ENCODE assay signal across 18 cellular contexts in genomic region chr11:102831709-102832492, GRCh38. TPM values are rescaled to one million over a fixed set of nuclear protein-coding genes. Genes with fewer than 3 reads are reported as not detected.
A peak's percentile ranks its signal among the peaks of the same experiment; 100 is the strongest.
DNase-seq lines count a peak whose midpoint lies in the region; ATAC-seq, FAIRE-seq and TF ChIP-seq lines count a peak whose summit lies in the region.
"Had no signal": no experiment of that assay in that cellular context is flagged by ENCODE, and none has a peak within 500 bp of the region (broad histone marks: within the 10 kb centered on the region; RNA-seq: fewer than 3 reads in every experiment).

No MANE protein-coding gene starts in this region.

- no peaks in the 10 kb centered on the region for H3K36me3 ChIP-seq in mesenchymal stem cell (ENCODE audit: control insufficient read depth in 1 of 2, insufficient read depth in 2 of 2, low read depth in 1 of 2, low read length in 2 of 2)
- no peaks in the 10 kb centered on the region for H3K36me3 ChIP-seq in neuronal stem cell (replicated peaks in 1 of 2; ENCODE audit: control insufficient read depth in 2 of 2, insufficient read depth in 2 of 2, low read length in 2 of 2)
- H3K36me3 ChIP-seq: BLaER1, thyroid gland had no signal

- H3K4me2 ChIP-seq in mesenchymal stem cell (ENCODE audit: low read length, poor library complexity, severe bottlenecking) (no peak overlapping the region), neuronal stem cell (ENCODE audit: insufficient read depth, low read length, poor library complexity, severe bottlenecking) (no peak overlapping the region)
- H3K4me2 ChIP-seq: BLaER1 had no signal

- H3K4me3 ChIP-seq in choroid plexus epithelial cell (ENCODE audit: low read depth, low read length) = peak overlapping the region; percentile 47
- H3K4me3 ChIP-seq in mesenchymal stem cell (ENCODE audit: insufficient read depth in 1 of 2, low read depth in 1 of 2, low read length in 2 of 2) = peak overlapping the region in 1 of 2 experiments; percentile 77
- no peak overlapping the region for H3K4me3 ChIP-seq in neuronal stem cell (ENCODE audit: low read length in 2 of 2)
- H3K4me3 ChIP-seq: BLaER1, thyroid gland had no signal

- no peak overlapping the region for H4K91ac ChIP-seq in mesenchymal stem cell (ENCODE audit: low read length)
- H4K91ac ChIP-seq in neuronal stem cell (ENCODE audit: low read depth, low read length, poor library complexity) = no peak overlapping the region

- no peak overlapping the region for H3K27ac Mint-ChIP-seq in stimulated activated naive CD8-positive, alpha-beta T cell treated with anti-CD3 and anti-CD28 coated beads, Interleukin-15, amount 100 ng/mL, for 72 hours
- H3K27ac Mint-ChIP-seq in natural killer cell treated with Interleukin-12 subunit alpha and Interleukin-12 subunit beta and Interleukin-15 and Interleukin-18, amount 100 ng/mL, for 72 hours = no peak overlapping the region

- no peak overlapping the region for H2AK5ac ChIP-seq in mesenchymal stem cell (ENCODE audit: low read length, severe bottlenecking)
- H2AK5ac ChIP-seq in neuronal stem cell (ENCODE audit: low read depth, low read length) = no peak overlapping the region

- H3K14ac ChIP-seq in mesenchymal stem cell (ENCODE audit: low read length in 2 of 2) (no peak overlapping the region), neuronal stem cell (ENCODE audit: low read length) (no peak overlapping the region)

- no peaks in the 10 kb centered on the region for H3K9me3 Mint-ChIP-seq in stimulated activated naive CD8-positive, alpha-beta T cell treated with anti-CD3 and anti-CD28 coated beads, Interleukin-15, amount 100 ng/mL, for 72 hours
- no peaks in the 10 kb centered on the region for H3K9me3 Mint-ChIP-seq in natural killer cell treated with Interleukin-12 subunit alpha and Interleukin-12 subunit beta and Interleukin-15 and Interleukin-18, amount 100 ng/mL, for 72 hours
- H3K9me3 Mint-ChIP-seq: activated T-cell treated with anti-CD3 and anti-CD28 coated beads, Interleukin-2, amount 50 U/mL, for 4 hours had no signal

- no peak for DNase-seq in stimulated activated naive CD8-positive, alpha-beta T cell treated with anti-CD3 and anti-CD28 coated beads, Interleukin-15, amount 100 ng/mL, for 72 hours
- DNase-seq in stimulated activated naive CD8-positive, alpha-beta T cell treated with anti-CD3 and anti-CD28 coated beads, Interleukin-15, Interleukin-2, amounts not matched to agents 100 U/mL and 50 U/mL, for 24 hours = no peak
- no peak for DNase-seq in choroid plexus epithelial cell (ENCODE audit: low read depth)
- no peak for DNase-seq in mesenchymal stem cell
- no peak for DNase-seq in GM10248 (ENCODE audit: extremely low spot score)
- no peak for DNase-seq in D721Med (ENCODE audit: insufficient read length, low spot score)
- no peak for DNase-seq in natural killer cell treated with Interleukin-12 subunit alpha and Interleukin-12 subunit beta and Interleukin-15 and Interleukin-18, amount 100 ng/mL, for 72 hours (ENCODE audit: low spot score)
- no peak for DNase-seq in neuronal stem cell (ENCODE audit: low spot score)
- DNase-seq: activated CD4-positive, CD25-positive, alpha-beta regulatory T cell treated with anti-CD3 and anti-CD28 coated beads, Interleukin-2, amount 50 U/mL, for 72 hours; activated T-cell treated with anti-CD3 and anti-CD28 coated beads, Interleukin-2, amount 50 U/mL, for 4 hours; GF-D8; mammary epithelial cell; NCI-H1048; NCI-H524 treated with DMSO at 0.1 percent for 48 hours had no signal

- 79% methylated on average over 21 of the region's 22 CpGs for WGBS in mesenchymal stem cell
- WGBS in neuronal stem cell (ENCODE audit: extremely low coverage in 2 of 2, insufficient read length in 2 of 2, insufficient replicate concordance in 1 of 2), 2 donors = no CpG with 5 or more reads among the region's 22 CpGs

- H3K27me3 ChIP-seq in mesenchymal stem cell (ENCODE audit: control insufficient read depth in 1 of 2, insufficient read depth in 1 of 2, low read length in 2 of 2) = no peaks in the 10 kb centered on the region
- no peaks in the 10 kb centered on the region for H3K27me3 ChIP-seq in neuronal stem cell (ENCODE audit: control insufficient read depth in 3 of 3, insufficient read depth in 3 of 3, low read depth in 1 of 3, low read length in 3 of 3)
- H3K27me3 ChIP-seq: BLaER1, thyroid gland had no signal

- H2BK5ac ChIP-seq in mesenchymal stem cell (ENCODE audit: low read depth, low read length, poor library complexity, severe bottlenecking) (no peak overlapping the region), neuronal stem cell (ENCODE audit: low read length) (no peak overlapping the region)

- no peaks in the 10 kb centered on the region for H3K36me3 Mint-ChIP-seq in natural killer cell treated with Interleukin-12 subunit alpha and Interleukin-12 subunit beta and Interleukin-15 and Interleukin-18, amount 100 ng/mL, for 72 hours

- peaks cover 44% of the 10 kb centered on the region for H3K27me3 Mint-ChIP-seq in stimulated activated naive CD8-positive, alpha-beta T cell treated with anti-CD3 and anti-CD28 coated beads, Interleukin-15, amount 100 ng/mL, for 72 hours
- peaks cover 15 to 37% of the 10 kb centered on the region in 2 donors for H3K27me3 Mint-ChIP-seq in natural killer cell treated with Interleukin-12 subunit alpha and Interleukin-12 subunit beta and Interleukin-15 and Interleukin-18, amount 100 ng/mL, for 72 hours

- H2BK12ac ChIP-seq in mesenchymal stem cell (ENCODE audit: low read length in 2 of 2) (no peak overlapping the region), neuronal stem cell (ENCODE audit: low read length) (no peak overlapping the region)

- POLR2A ChIA-PET in GM10248 (lab: Yijun Ruan, JAX) = no interaction called here

- H3K79me1 ChIP-seq in mesenchymal stem cell (replicated peaks; ENCODE audit: low read length, poor library complexity, severe bottlenecking) = no peaks in the 10 kb centered on the region
- H3K79me1 ChIP-seq in neuronal stem cell (ENCODE audit: low read depth, low read length) = no peaks in the 10 kb centered on the region

- no peak overlapping the region for H3K27ac ChIP-seq in mesenchymal stem cell (ENCODE audit: low read length, poor library complexity, severe bottlenecking)
- H3K27ac ChIP-seq in neuronal stem cell (replicated peaks; ENCODE audit: low read length) = no peak overlapping the region
- H3K27ac ChIP-seq: BLaER1, thyroid gland had no signal

- CTCF ChIA-PET in GM10248 (lab: Yijun Ruan, JAX) = interaction anchor here (1.0 to 1.3 kb wide), 3 partner anchors 102 to 112 kb away, joined by 3 to 4 read pairs (median 3); no protein-coding TSS in a partner anchor

- H3K4me1 ChIP-seq in mesenchymal stem cell (ENCODE audit: control insufficient read depth, insufficient read depth, low read depth, low read length) (no peaks in the 10 kb centered on the region), neuronal stem cell (ENCODE audit: control insufficient read depth in 2 of 2, insufficient read depth in 1 of 2, low read depth in 1 of 2, low read length in 2 of 2) (peaks cover 0 to 3% of the 10 kb centered on the region in 2 donors)
- H3K4me1 ChIP-seq: BLaER1, thyroid gland had no signal

- H3K4me3 Mint-ChIP-seq in stimulated activated naive CD8-positive, alpha-beta T cell treated with anti-CD3 and anti-CD28 coated beads, Interleukin-15, amount 100 ng/mL, for 72 hours = peak overlapping the region; percentile 27 to 55
- no peak overlapping the region for H3K4me3 Mint-ChIP-seq in natural killer cell treated with Interleukin-12 subunit alpha and Interleukin-12 subunit beta and Interleukin-15 and Interleukin-18, amount 100 ng/mL, for 72 hours
- H3K4me3 Mint-ChIP-seq: activated T-cell treated with anti-CD3 and anti-CD28 coated beads, Interleukin-2, amount 50 U/mL, for 4 hours had no signal

- peak; percentile 45 for ATAC-seq in stimulated activated naive CD8-positive, alpha-beta T cell treated with anti-CD3 and anti-CD28 coated beads, Interleukin-15, amount 100 ng/mL, for 72 hours
- no peak for ATAC-seq in stimulated activated naive CD8-positive, alpha-beta T cell treated with anti-CD3 and anti-CD28 coated beads, Interleukin-15, Interleukin-2, amounts not matched to agents 100 U/mL and 50 U/mL, for 24 hours
- ATAC-seq in natural killer cell treated with Interleukin-12 subunit alpha and Interleukin-12 subunit beta and Interleukin-15 and Interleukin-18, amount 100 ng/mL, for 72 hours = no peak
- ATAC-seq: activated T-cell treated with anti-CD3 and anti-CD28 coated beads, Interleukin-2, amount 50 U/mL, for 4 hours had no signal

- H2AFZ ChIP-seq in mesenchymal stem cell (ENCODE audit: low read depth, low read length) (no peak overlapping the region), neuronal stem cell (ENCODE audit: low read length) (no peak overlapping the region)

- H4K8ac ChIP-seq in mesenchymal stem cell (ENCODE audit: low read length) (no peak overlapping the region), neuronal stem cell (ENCODE audit: low read depth, low read length) (no peak overlapping the region)

- H3K9ac ChIP-seq in mesenchymal stem cell (ENCODE audit: low read length) (peak overlapping the region; percentile 83), neuronal stem cell (ENCODE audit: low read depth, low read length, poor library complexity) (no peak overlapping the region)
- H3K9ac ChIP-seq: BLaER1 had no signal

- TF ChIP-seq CTCF in choroid plexus epithelial cell (conservative IDR thresholded peaks at IDR 0.05; ENCODE audit: low read depth, low read length) (no peak), GM10248 (IDR thresholded peaks at IDR 0.05; ENCODE audit: control extremely low read depth, extremely low read depth, low read depth, missing control alignments) (no peak), D721Med (IDR thresholded peaks at IDR 0.05; ENCODE audit: insufficient read depth, missing control alignments) (no peak)

- H2BK15ac ChIP-seq in mesenchymal stem cell (ENCODE audit: low read depth, poor library complexity, severe bottlenecking) (no peak overlapping the region), neuronal stem cell (ENCODE audit: low read length) (no peak overlapping the region)

- no peak for FAIRE-seq in D721Med (lab: Jason Lieb, UNC)

- H3K23ac ChIP-seq in mesenchymal stem cell (ENCODE audit: low read length in 2 of 2) (no peak overlapping the region), neuronal stem cell (ENCODE audit: low read depth, low read length, poor library complexity) (no peak overlapping the region)

- no peaks in the 10 kb centered on the region for H3K9me3 ChIP-seq in mesenchymal stem cell (ENCODE audit: control insufficient read depth, low read length)
- H3K9me3 ChIP-seq in neuronal stem cell (replicated peaks in 1 of 2; ENCODE audit: control insufficient read depth in 2 of 2, insufficient read depth in 1 of 2, low read depth in 1 of 2, low read length in 2 of 2) = no peaks in the 10 kb centered on the region
- H3K9me3 ChIP-seq: thyroid gland had no signal

- H2BK120ac ChIP-seq in mesenchymal stem cell (ENCODE audit: low read depth, low read length) = no peak overlapping the region
- no peak overlapping the region for H2BK120ac ChIP-seq in neuronal stem cell (ENCODE audit: low read depth, low read length)

- no peak overlapping the region for H3K4ac ChIP-seq in mesenchymal stem cell (ENCODE audit: low read depth in 1 of 2, low read length in 2 of 2)
- no peak overlapping the region for H3K4ac ChIP-seq in neuronal stem cell (ENCODE audit: low read length)

- H3K18ac ChIP-seq in mesenchymal stem cell (ENCODE audit: low read depth in 1 of 2, low read length in 2 of 2) (no peak overlapping the region), neuronal stem cell (ENCODE audit: low read length) (no peak overlapping the region)

- no peaks in the 10 kb centered on the region for H3K4me1 Mint-ChIP-seq in stimulated activated naive CD8-positive, alpha-beta T cell treated with anti-CD3 and anti-CD28 coated beads, Interleukin-15, amount 100 ng/mL, for 72 hours
- no peaks in the 10 kb centered on the region for H3K4me1 Mint-ChIP-seq in natural killer cell treated with Interleukin-12 subunit alpha and Interleukin-12 subunit beta and Interleukin-15 and Interleukin-18, amount 100 ng/mL, for 72 hours (ENCODE audit: low read depth in 2 of 2)

RNA-seq across cellular contexts. Expression of gene MMP3, which starts 11.5 kb away (rescaled TPM):
- polyA plus RNA-seq in mesenchymal stem cell (2013, experiment 1 of 2) = 2.7 TPM
- 2.9 TPM for polyA plus RNA-seq in mesenchymal stem cell (2013, experiment 2 of 2)
- not detected for total RNA-seq in natural killer cell treated with Interleukin-12 subunit alpha and Interleukin-12 subunit beta and Interleukin-15 and Interleukin-18, amount 100 ng/mL, for 72 hours
- not detected for polyA plus RNA-seq in neuronal stem cell (2013, experiment 1 of 2)
- not detected for polyA plus RNA-seq in neuronal stem cell (2013, experiment 2 of 2)
- total RNA-seq: activated T-cell treated with anti-CD3 and anti-CD28 coated beads, Interleukin-2, amount 50 U/mL, for 4 hours; glomerular endothelial cell had no signal

RNA-seq across cellular contexts. Expression of gene MMP1, which starts 33.9 kb away (rescaled TPM):
- polyA plus RNA-seq in mesenchymal stem cell (2013, experiment 1 of 2) = 183 TPM
- polyA plus RNA-seq in mesenchymal stem cell (2013, experiment 2 of 2) = 181 TPM
- not detected for total RNA-seq in natural killer cell treated with Interleukin-12 subunit alpha and Interleukin-12 subunit beta and Interleukin-15 and Interleukin-18, amount 100 ng/mL, for 72 hours
- not detected for polyA plus RNA-seq in neuronal stem cell (2013, experiment 1 of 2)
- not detected for polyA plus RNA-seq in neuronal stem cell (2013, experiment 2 of 2)
- total RNA-seq: activated T-cell treated with anti-CD3 and anti-CD28 coated beads, Interleukin-2, amount 50 U/mL, for 4 hours; thyroid gland had no signal

RNA-seq across cellular contexts. Expression of gene MMP12, which starts 42.9 kb away (rescaled TPM):
- polyA plus RNA-seq in mesenchymal stem cell (2013, experiment 1 of 2) = not detected
- polyA plus RNA-seq in mesenchymal stem cell (2013, experiment 2 of 2) = 0.01 TPM
- total RNA-seq in natural killer cell treated with Interleukin-12 subunit alpha and Interleukin-12 subunit beta and Interleukin-15 and Interleukin-18, amount 100 ng/mL, for 72 hours = not detected
- polyA plus RNA-seq in neuronal stem cell (2013, experiment 1 of 2) = not detected
- not detected for polyA plus RNA-seq in neuronal stem cell (2013, experiment 2 of 2)
- total RNA-seq: activated T-cell treated with anti-CD3 and anti-CD28 coated beads, Interleukin-2, amount 50 U/mL, for 4 hours; glomerular endothelial cell; mammary epithelial cell; SK-MEL-5; thyroid gland had no signal

RNA-seq across cellular contexts. Expression of gene MMP10, which starts 51.5 kb away (rescaled TPM):
- polyA plus RNA-seq in mesenchymal stem cell (2013, experiment 1 of 2) = 0.44 TPM
- 0.47 TPM for polyA plus RNA-seq in mesenchymal stem cell (2013, experiment 2 of 2)
- not detected for total RNA-seq in natural killer cell treated with Interleukin-12 subunit alpha and Interleukin-12 subunit beta and Interleukin-15 and Interleukin-18, amount 100 ng/mL, for 72 hours
- not detected for polyA plus RNA-seq in neuronal stem cell (2013, experiment 1 of 2)
- not detected for polyA plus RNA-seq in neuronal stem cell (2013, experiment 2 of 2)
- total RNA-seq: SK-MEL-5, thyroid gland had no signal
